Comparison of ENCODE assay signal across 27 cellular contexts in genomic region chr3:82236257-82236656, GRCh38.
"Had no signal": no experiment of that assay in that cellular context is flagged by ENCODE, and none has a peak within 500 bp of the region (broad histone marks: within the 10 kb centered on the region; RNA-seq: fewer than 3 reads in every experiment).

No MANE protein-coding gene starts in this region.

- H3K9me3 ChIP-seq: esophagus muscularis mucosa, gastroesophageal sphincter, heart left ventricle, lower lobe of right lung, ovary, psoas muscle, sigmoid colon, spleen, thoracic aorta, tibial nerve, upper lobe of left lung had no signal

- H3K4me3 ChIP-seq: coronary artery, esophagus muscularis mucosa, gastroesophageal sphincter, heart left ventricle, lower lobe of right lung, ovary, psoas muscle, sigmoid colon, spleen, thoracic aorta, tibial nerve, upper lobe of left lung had no signal

- H3K4me1 ChIP-seq: esophagus muscularis mucosa, foreskin keratinocyte, gastroesophageal sphincter, lower lobe of right lung, psoas muscle, sigmoid colon, spleen, tibial nerve, upper lobe of left lung had no signal

- H3K27ac ChIP-seq: coronary artery, esophagus muscularis mucosa, foreskin keratinocyte, gastroesophageal sphincter, heart left ventricle, lower lobe of right lung, ovary, psoas muscle, sigmoid colon, spleen, thoracic aorta, tibial nerve, upper lobe of left lung had no signal

- H3K36me3 ChIP-seq: esophagus muscularis mucosa, gastroesophageal sphincter, heart left ventricle, lower lobe of right lung, ovary, sigmoid colon, spleen, thoracic aorta, tibial nerve, upper lobe of left lung had no signal

- H3K27me3 ChIP-seq: esophagus muscularis mucosa, foreskin keratinocyte, gastroesophageal sphincter, heart left ventricle, ovary, sigmoid colon, spleen, tibial nerve, upper lobe of left lung had no signal

- DNase-seq: dermis blood vessel endothelial cell; effector memory CD4-positive, alpha-beta T cell; foreskin keratinocyte; heart left ventricle; hypothalamus; immature natural killer cell; islet precursor cell; left ventricle myocardium superior; lower lobe of right lung; natural killer cell; occipital lobe; ovary; posterior cingulate gyrus; psoas muscle; right cardiac atrium; sigmoid colon; spleen; stimulated activated CD4-positive, alpha-beta T cell treated with anti-CD3 and anti-CD28 coated beads, Interleukin-4, amount 100 ng/mL, for 4 hours; stimulated activated naive B cell treated with anti-CD40 and anti-IgM and Interleukin-4, amounts not matched to agents 10 μg/mL and 1 μg/mL and 100 μg/mL, for 72 hours; upper lobe of left lung had no signal

- ATAC-seq: foreskin keratinocyte, gastroesophageal sphincter, heart left ventricle, left ventricle myocardium superior, lower lobe of right lung, natural killer cell, psoas muscle, right cardiac atrium had no signal

- FAIRE-seq: endothelial cell of umbilical vein, urothelium cell line had no signal
